12 cellular contexts compared by ENCODE assay signal in the genomic region with DNA sequence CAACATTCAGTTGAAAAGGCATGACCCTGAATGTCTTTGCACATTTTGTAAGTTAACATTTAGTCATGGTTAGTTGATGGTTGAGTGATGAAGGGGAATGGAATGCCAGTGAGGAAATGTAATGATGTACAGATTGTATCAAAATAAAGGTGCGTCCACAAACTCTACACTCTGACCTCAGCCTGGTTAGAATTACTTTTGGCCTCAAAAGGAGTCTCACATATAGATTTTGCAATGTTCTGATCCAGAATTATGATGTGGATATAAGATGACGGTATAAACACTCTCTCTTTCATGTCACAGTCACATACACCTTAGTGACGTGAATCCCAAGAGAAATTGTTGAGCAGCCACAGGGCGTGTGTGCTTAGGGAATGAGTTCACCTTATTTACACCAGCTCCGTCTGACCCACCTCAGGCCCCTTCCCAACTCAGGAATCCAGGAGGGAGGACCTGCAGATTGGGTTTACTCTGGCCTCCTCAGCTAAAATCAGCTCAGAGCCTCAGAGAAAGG.
DNase-seq lines count a peak whose midpoint lies in the region; ATAC-seq lines count a peak whose summit lies in the region.
"Had no signal": no experiment of that assay in that cellular context is flagged by ENCODE, and none has a peak within 500 bp of the region (broad histone marks: within the 10 kb centered on the region; RNA-seq: fewer than 3 reads in every experiment).

No MANE protein-coding gene starts in this region.

- no peak overlapping the region for H3K4me3 Mint-ChIP-seq in stimulated activated effector memory CD8-positive, alpha-beta T cell treated with anti-CD3 and anti-CD28 coated beads, Interleukin-12 subunit alpha, Interleukin-12 subunit beta, amount 100 ng/mL, for 72 hours
- H3K4me3 Mint-ChIP-seq: activated naive CD8-positive, alpha-beta T cell treated with anti-CD3 and anti-CD28 coated beads, Interleukin-2, amount 10 ng/mL, durations not matched to agents 7 days and 5 days; memory B cell had no signal

- H3K27ac Mint-ChIP-seq in stimulated activated effector memory CD8-positive, alpha-beta T cell treated with anti-CD3 and anti-CD28 coated beads, Interleukin-12 subunit alpha, Interleukin-12 subunit beta, amount 100 ng/mL, for 72 hours, result no peak overlapping the region
- H3K27ac Mint-ChIP-seq: activated naive CD8-positive, alpha-beta T cell treated with anti-CD3 and anti-CD28 coated beads, Interleukin-2, amount 10 ng/mL, durations not matched to agents 7 days and 5 days; memory B cell had no signal

- H3K9me3 ChIP-seq in GM23248 (ENCODE audit: low read depth) (no peaks in the 10 kb centered on the region), SJSA1 (replicated peaks) (no peaks in the 10 kb centered on the region)

- H3K79me2 ChIP-seq in GM23248 (ENCODE audit: insufficient read depth), result no peaks in the 10 kb centered on the region

- H3K4me1 Mint-ChIP-seq in stimulated activated effector memory CD8-positive, alpha-beta T cell treated with anti-CD3 and anti-CD28 coated beads, Interleukin-12 subunit alpha, Interleukin-12 subunit beta, amount 100 ng/mL, for 72 hours, result peaks cover 15% of the 10 kb centered on the region

- H3K4me1 ChIP-seq in GM23248 (ENCODE audit: insufficient read depth) (peaks cover 50% of the 10 kb centered on the region), SJSA1 (replicated peaks) (peaks cover 38% of the 10 kb centered on the region)

- H3K27me3 ChIP-seq in GM23248 (replicated peaks; ENCODE audit: insufficient read depth) (no peaks in the 10 kb centered on the region), SJSA1 (replicated peaks) (no peaks in the 10 kb centered on the region)

- WGBS in GM23248 (ENCODE audit: low coverage in 1 of 2, low lambda C conversion rate in 2 of 2, missing lambda C conversion rate in 2 of 2), 2 experiments, result 60 to 61% methylated on average over 5 of the region's 5 CpGs

- peak overlapping the region; percentile 32 for H3K4me2 ChIP-seq in GM23248 (ENCODE audit: unreplicated experiment)

- H3K36me3 ChIP-seq in GM23248 (ENCODE audit: low read depth) (no peaks in the 10 kb centered on the region), SJSA1 (no peaks in the 10 kb centered on the region)

- no peaks in the 10 kb centered on the region for H4K20me1 ChIP-seq in GM23248 (ENCODE audit: insufficient read depth)

- peak; percentile 7 for ATAC-seq in stimulated activated effector memory CD8-positive, alpha-beta T cell treated with anti-CD3 and anti-CD28 coated beads, Interleukin-12 subunit alpha, Interleukin-12 subunit beta, amount 100 ng/mL, for 72 hours
- no peak for ATAC-seq in HG03565 (IDR thresholded peaks at IDR 0.05; ENCODE audit: unreplicated experiment)
- no peak for ATAC-seq in HG02885 (IDR thresholded peaks at IDR 0.05; ENCODE audit: poor library complexity, unreplicated experiment)
- ATAC-seq: Right ventricle myocardium inferior had no signal

- peaks cover 44% of the 10 kb centered on the region for H3F3A ChIP-seq in GM23248 (ENCODE audit: insufficient read depth)

- DNase-seq in GM23248 (peak; percentile 78), SJSA1 (ENCODE audit: low read depth in 1 of 2, low spot score in 2 of 2) (peak in 1 of 2 experiments; percentile 37), fibroblast of the conjunctiva (ENCODE audit: low read depth) (peak; percentile 78), posterior cingulate gyrus (no peak)
- DNase-seq in stimulated activated effector memory CD8-positive, alpha-beta T cell treated with anti-CD3 and anti-CD28 coated beads, Interleukin-12 subunit alpha, Interleukin-12 subunit beta, amount 100 ng/mL, for 72 hours (ENCODE audit: low spot score in 2 of 2), result no peak
- DNase-seq: activated naive CD8-positive, alpha-beta T cell treated with anti-CD3 and anti-CD28 coated beads, Interleukin-2, amount 10 ng/mL, durations not matched to agents 7 days and 5 days; NCI-H2081 treated with DMSO at 0.1 percent for 48 hours; stimulated activated naive CD4-positive, alpha-beta T cell treated with Interleukin-2 at 50 U/mL for 16 hours had no signal

- no peak overlapping the region for H2AFZ ChIP-seq in GM23248

- in situ Hi-C loops in GM23248 (cut with MboI), result no loop called here

- intact Hi-C loops in posterior cingulate gyrus (cut with DNase I), result loop anchor here (5.0 to 10.0 kb wide), 2 partner anchors 49 to 249 kb away; no protein-coding TSS in a partner anchor

- H3K36me3 Mint-ChIP-seq in stimulated activated effector memory CD8-positive, alpha-beta T cell treated with anti-CD3 and anti-CD28 coated beads, Interleukin-12 subunit alpha, Interleukin-12 subunit beta, amount 100 ng/mL, for 72 hours, result no peaks in the 10 kb centered on the region
- H3K36me3 Mint-ChIP-seq: activated naive CD8-positive, alpha-beta T cell treated with anti-CD3 and anti-CD28 coated beads, Interleukin-2, amount 10 ng/mL, durations not matched to agents 7 days and 5 days; memory B cell had no signal

- H3K4me3 ChIP-seq in GM23248 (no peak overlapping the region), SJSA1 (no peak overlapping the region)

- H3K27ac ChIP-seq in GM23248 (0 out of 2 replicates have a peak overlapping the region, but pooled peaks have one; percentile 9), SJSA1 (peak overlapping the region; percentile 50; the same call in 1 of the 2 replicates)

- H3K9ac ChIP-seq in GM23248, result no peak overlapping the region

- no peaks in the 10 kb centered on the region for H3K9me3 Mint-ChIP-seq in stimulated activated effector memory CD8-positive, alpha-beta T cell treated with anti-CD3 and anti-CD28 coated beads, Interleukin-12 subunit alpha, Interleukin-12 subunit beta, amount 100 ng/mL, for 72 hours
- H3K9me3 Mint-ChIP-seq: activated naive CD8-positive, alpha-beta T cell treated with anti-CD3 and anti-CD28 coated beads, Interleukin-2, amount 10 ng/mL, durations not matched to agents 7 days and 5 days had no signal

- no peaks in the 10 kb centered on the region for H3K9me2 ChIP-seq in GM23248 (ENCODE audit: insufficient read depth)

Comparison
In these comparisons a context has a peak if more than half of its experiments do, and no peak if none do; other contexts are left out.
1. DNase-seq: peak in GM23248 (single experiment) and fibroblast of the conjunctiva (single experiment); none in stimulated activated effector memory CD8-positive, alpha-beta T cell treated with anti-CD3 and anti-CD28 coated beads, Interleukin-12 subunit alpha, Interleukin-12 subunit beta, amount 100 ng/mL, for 72 hours (0 of 2) and posterior cingulate gyrus (0 of 10).